Comparison of ENCODE assay signal across 13 cellular contexts in genomic region chr2:200615247-200615646, GRCh38. TPM values are rescaled to one million over a fixed set of nuclear protein-coding genes. Genes with fewer than 3 reads are reported as not detected.
DNase-seq lines count a peak whose midpoint lies in the region; ATAC-seq, FAIRE-seq and TF ChIP-seq lines count a peak whose summit lies in the region.
"Had no signal": no experiment of that assay in that cellular context is flagged by ENCODE, and none has a peak within 500 bp of the region (broad histone marks: within the 10 kb centered on the region; RNA-seq: fewer than 3 reads in every experiment).

No MANE protein-coding gene starts in this region.

- TF ChIP-seq POLR2A in breast epithelium (IDR thresholded peaks at IDR 0.05), result no peak

- H3K9me3 ChIP-seq in breast epithelium, result no peaks in the 10 kb centered on the region
- H3K9me3 ChIP-seq in CD8-positive, alpha-beta memory T cell (ENCODE audit: low read length), result no peaks in the 10 kb centered on the region
- H3K9me3 ChIP-seq: psoas muscle had no signal

- peak overlapping the region; percentile 61 for H3K27ac Mint-ChIP-seq in MCF 10A (ENCODE audit: low read depth, unreplicated experiment)
- no peak overlapping the region for H3K27ac Mint-ChIP-seq in CD8-positive, alpha-beta memory T cell
- H3K27ac Mint-ChIP-seq: stimulated activated effector memory CD8-positive, alpha-beta T cell treated with anti-CD3 and anti-CD28 coated beads, Interleukin-12 subunit alpha, Interleukin-12 subunit beta, amount 100 ng/mL, for 72 hours had no signal

- peaks cover 21% of the 10 kb centered on the region for H3K36me3 Mint-ChIP-seq in MCF 10A (ENCODE audit: insufficient read depth, unreplicated experiment)
- H3K36me3 Mint-ChIP-seq in CD8-positive, alpha-beta memory T cell, result no peaks in the 10 kb centered on the region
- H3K36me3 Mint-ChIP-seq: stimulated activated effector memory CD8-positive, alpha-beta T cell treated with anti-CD3 and anti-CD28 coated beads, Interleukin-12 subunit alpha, Interleukin-12 subunit beta, amount 100 ng/mL, for 72 hours had no signal

- no TSS peak for BruUV-seq in MCF 10A (replicated peaks; lab: Mats Ljungman, UMichigan)

- intact Hi-C loops in MCF 10A (cut with micrococcal nuclease) (loop anchor here (5.0 kb wide), 1 partner anchor 57 kb away; no protein-coding TSS in a partner anchor), breast epithelium (cut with DNase I; ENCODE audit: low total_unique reads) (no loop called here)

- H3K4me3 Mint-ChIP-seq in MCF 10A (ENCODE audit: unreplicated experiment), result no peak overlapping the region
- no peak overlapping the region for H3K4me3 Mint-ChIP-seq in CD8-positive, alpha-beta memory T cell
- H3K4me3 Mint-ChIP-seq: stimulated activated effector memory CD8-positive, alpha-beta T cell treated with anti-CD3 and anti-CD28 coated beads, Interleukin-12 subunit alpha, Interleukin-12 subunit beta, amount 100 ng/mL, for 72 hours had no signal

- POLR2A ChIA-PET in MCF 10A (lab: Yijun Ruan, JAX), result interaction anchor here (0.9 to 4.6 kb wide), 5 partner anchors 11 to 249 kb away, joined by 3 to 32 read pairs (median 4); no protein-coding TSS in a partner anchor
- POLR2A ChIA-PET in CD8-positive, alpha-beta memory T cell (lab: Charles Lee), result no interaction called here

- no peak overlapping the region for H3K4me3 ChIP-seq in breast epithelium
- no peak overlapping the region for H3K4me3 ChIP-seq in CD8-positive, alpha-beta memory T cell (ENCODE audit: low read length)
- H3K4me3 ChIP-seq: psoas muscle had no signal

- peak; percentile 80 for DNase-seq in MCF 10A (ENCODE audit: unreplicated experiment)
- no peak for DNase-seq in breast epithelium (ENCODE audit: low spot score in 2 of 2)
- DNase-seq in RCC 7860 (ENCODE audit: low spot score), result peak; percentile 85
- DNase-seq in fibroblast of peridontal ligament (ENCODE audit: extremely low read depth), result peak; percentile 67
- no peak for DNase-seq in DMS79 treated with DMSO at 0.1 percent for 48 hours (lab: John Stamatoyannopoulos, UW)
- DNase-seq in NCI-H82 treated with DMSO at 0.1 percent for 48 hours (lab: John Stamatoyannopoulos, UW; ENCODE audit: unreplicated experiment), result no peak
- DNase-seq in CD8-positive, alpha-beta memory T cell, result no peak
- DNase-seq: activated CD4-positive, alpha-beta T cell treated with anti-CD3 and anti-CD28 coated beads for 48 hours; NCI-H2171 treated with DMSO at 0.1 percent for 48 hours; psoas muscle had no signal

- no peaks in the 10 kb centered on the region for H3K27me3 Mint-ChIP-seq in MCF 10A (ENCODE audit: insufficient read depth, unreplicated experiment)
- peaks cover 7 to 54% of the 10 kb centered on the region in 2 donors for H3K27me3 Mint-ChIP-seq in CD8-positive, alpha-beta memory T cell

- TF ChIP-seq CTCF in MCF 10A (IDR thresholded peaks at IDR 0.05; ENCODE audit: unreplicated experiment), result no peak
- no peak for TF ChIP-seq CTCF in breast epithelium (IDR thresholded peaks at IDR 0.05)

- no peak for ATAC-seq in GM19463 (IDR thresholded peaks at IDR 0.05; ENCODE audit: unreplicated experiment)
- ATAC-seq: stimulated activated effector memory CD8-positive, alpha-beta T cell treated with anti-CD3 and anti-CD28 coated beads, Interleukin-12 subunit alpha, Interleukin-12 subunit beta, amount 100 ng/mL, for 72 hours had no signal

- no peaks in the 10 kb centered on the region for H3K36me3 ChIP-seq in breast epithelium
- H3K36me3 ChIP-seq in CD8-positive, alpha-beta memory T cell (ENCODE audit: insufficient read depth, low read length), result no peaks in the 10 kb centered on the region

- no peaks in the 10 kb centered on the region for H3K27me3 ChIP-seq in breast epithelium
- no peaks in the 10 kb centered on the region for H3K27me3 ChIP-seq in CD8-positive, alpha-beta memory T cell (ENCODE audit: insufficient read depth, low read length, poor library complexity, severe bottlenecking)

- H3K9me3 Mint-ChIP-seq in MCF 10A (ENCODE audit: unreplicated experiment), result no peaks in the 10 kb centered on the region
- no peaks in the 10 kb centered on the region for H3K9me3 Mint-ChIP-seq in CD8-positive, alpha-beta memory T cell
- H3K9me3 Mint-ChIP-seq: stimulated activated effector memory CD8-positive, alpha-beta T cell treated with anti-CD3 and anti-CD28 coated beads, Interleukin-12 subunit alpha, Interleukin-12 subunit beta, amount 100 ng/mL, for 72 hours had no signal

- no peak overlapping the region for H3K27ac ChIP-seq in breast epithelium
- H3K27ac ChIP-seq in CD8-positive, alpha-beta memory T cell (ENCODE audit: low read depth, low read length), result no peak overlapping the region
- H3K27ac ChIP-seq: psoas muscle had no signal

- H3K4me1 Mint-ChIP-seq in MCF 10A (ENCODE audit: insufficient read depth, unreplicated experiment), result peaks cover 40% of the 10 kb centered on the region
- H3K4me1 Mint-ChIP-seq in CD8-positive, alpha-beta memory T cell, result no peaks in the 10 kb centered on the region

- H3K4me1 ChIP-seq in breast epithelium, result no peaks in the 10 kb centered on the region
- no peaks in the 10 kb centered on the region for H3K4me1 ChIP-seq in CD8-positive, alpha-beta memory T cell (ENCODE audit: insufficient read depth, low read length)
- H3K4me1 ChIP-seq: psoas muscle had no signal

- FAIRE-seq in RCC 7860 (lab: Jason Lieb, UNC), result peak; percentile 92
- FAIRE-seq: GM18507 had no signal

- CTCF ChIA-PET in MCF 10A (lab: Yijun Ruan, JAX), result interaction anchor here (0.5 to 6.5 kb wide), 8 partner anchors 11 to 97 kb away, joined by 3 to 48 read pairs (median 4); no protein-coding TSS in a partner anchor
- CTCF ChIA-PET in CD8-positive, alpha-beta memory T cell (lab: Charles Lee), result no interaction called here

RNA-seq across cellular contexts. Expression of gene AOX1, which starts 29.4 kb away (rescaled TPM):
- total RNA-seq in MCF 10A (2022) (54.0 and 76.6 TPM in 2 replicates), breast epithelium (100 to 1,000 TPM in 2 of 3 donors, 10 to 100 TPM in 1; 100.0 to 611 (median 111) TPM)
- not detected for total RNA-seq in CD8-positive, alpha-beta memory T cell
- 0.54 TPM for polyA plus RNA-seq in CD8-positive, alpha-beta memory T cell

Comparison
In these comparisons a context has a peak if more than half of its experiments do, and no peak if none do; other contexts are left out.
1. DNase-seq: peak in MCF 10A (single experiment), RCC 7860 (single experiment) and fibroblast of peridontal ligament (single experiment); none in breast epithelium (0 of 2), DMS79 treated with DMSO at 0.1 percent for 48 hours (single experiment), NCI-H82 treated with DMSO at 0.1 percent for 48 hours (single experiment) and CD8-positive, alpha-beta memory T cell (0 of 5).
2. RNA of gene AOX1, which starts 29.4 kb away (total RNA-seq): 100.0 to 611 TPM in breast epithelium and 54.0 to 76.6 TPM in MCF 10A; not detected in CD8-positive, alpha-beta memory T cell; every median in the first group is over 10 times any median in the second.